ENCODE assay signal across 30 cellular contexts in the genomic region with DNA sequence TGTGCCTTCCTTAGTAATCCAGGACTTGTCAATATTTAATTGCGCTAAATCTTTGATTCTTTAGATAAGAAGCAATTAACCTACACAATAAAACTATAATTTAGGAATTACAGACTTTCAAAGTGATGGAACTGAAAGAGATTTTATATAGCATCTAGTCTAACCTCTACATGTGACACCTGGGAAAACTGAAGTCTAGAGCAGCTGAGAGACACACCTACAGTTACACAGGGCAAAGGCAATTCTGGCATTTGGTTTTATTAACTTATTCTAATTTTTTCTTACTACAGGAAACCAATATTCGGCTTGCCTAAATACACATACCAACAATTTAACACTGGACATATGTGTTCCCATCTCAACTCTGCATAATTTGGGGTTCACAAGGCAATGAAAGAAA.
"Had no signal": no experiment of that assay in that cellular context is flagged by ENCODE, and none has a peak within 500 bp of the region (broad histone marks: within the 10 kb centered on the region; RNA-seq: fewer than 3 reads in every experiment).

No MANE protein-coding gene starts in this region.

- H3K4me3 ChIP-seq: esophagus squamous epithelium, gastroesophageal sphincter had no signal

- H3K27ac ChIP-seq: brain microvascular endothelial cell, epithelial cell of prostate, esophagus squamous epithelium, gastroesophageal sphincter had no signal

- H3K4me1 ChIP-seq: esophagus squamous epithelium, gastroesophageal sphincter had no signal

- H3K36me3 ChIP-seq: brain microvascular endothelial cell, esophagus squamous epithelium had no signal

- ATAC-seq: activated naive CD4-positive, alpha-beta T cell treated with anti-CD3 and anti-CD28 coated beads, Interleukin-2, amount 50 U/mL, for 72 hours; activated T-cell treated with anti-CD3 and anti-CD28 coated beads, Interleukin-2, amount 50 U/mL, for 72 hours; gastroesophageal sphincter; T-helper 17 cell had no signal

- H3K9me3 ChIP-seq: esophagus squamous epithelium, gastroesophageal sphincter had no signal

- DNase-seq: activated CD4-positive, alpha-beta memory T cell treated with anti-CD3 and anti-CD28 coated beads, Interleukin-2, amount 10 ng/mL, durations not matched to agents 7 days and 5 days; activated CD4-positive, alpha-beta T cell treated with anti-CD3 and anti-CD28 coated beads for 1 hour; activated CD4-positive, alpha-beta T cell treated with anti-CD3 and anti-CD28 coated beads for 4 hours; activated CD4-positive, alpha-beta T cell treated with anti-CD3 and anti-CD28 coated beads, Interleukin-2, amount 10 ng/mL, durations not matched to agents 7 days and 5 days; activated CD4-positive, alpha-beta T cell treated with anti-CD3 and anti-CD28 coated beads, Interleukin-2, amount 50 U/mL, for 4 hours; activated CD8-positive, alpha-beta memory T cell treated with anti-CD3 and anti-CD28 coated beads, Interleukin-2, amount 50 U/mL, for 48 hours; activated gamma-delta T cell; activated naive CD4-positive, alpha-beta T cell; activated naive CD4-positive, alpha-beta T cell treated with anti-CD3 and anti-CD28 coated beads, Interleukin-2, amount 10 ng/mL, durations not matched to agents 7 days and 5 days; activated naive CD8-positive, alpha-beta T cell treated with anti-CD3 and anti-CD28 coated beads, Interleukin-2, amount 10 ng/mL, durations not matched to agents 7 days and 5 days; activated T-cell treated with anti-CD3 and anti-CD28 coated beads for 4 hours; activated T-cell treated with anti-CD3 and anti-CD28 coated beads, Interleukin-2, amount 50 U/mL, for 24 hours; activated T-cell treated with anti-CD3 and anti-CD28 coated beads, Interleukin-2, amount 50 U/mL, for 72 hours; amniotic stem cell; anterior cingulate cortex; brain microvascular endothelial cell; effector CD8-positive, alpha-beta T cell; esophagus squamous epithelium; foreskin melanocyte; head of caudate nucleus; T-helper 1 cell; T-helper 17 cell; T1000 had no signal

- FAIRE-seq: astrocyte, bronchial epithelial cell, endometrium, endothelial cell of umbilical vein had no signal

- H3K27me3 ChIP-seq: brain microvascular endothelial cell, esophagus squamous epithelium, gastroesophageal sphincter had no signal
